1 cellular context compared by ENCODE assay signal in genomic region chr16:21599158-21599993, GRCh38.
A peak's percentile ranks its signal among the peaks of the same experiment; 100 is the strongest.
TF ChIP-seq lines count a peak whose summit lies in the region.

TSS of gene METTL9 (plus strand) at chr16:21599577. CDS start at chr16:21599734, 157 bp downstream.

TF ChIP-seq in HepG2, 621 proteins besides CTCF, POLR2A, EP300 and RAD21 (continued from another document and continues in another):
- TF ChIP-seq ZNF513 (CRISPR knock-in tag; conservative IDR thresholded peaks at IDR 0.05) (no peak), CCAR2 (optimal IDR thresholded peaks at IDR 0.05; ENCODE audit: low read depth, low read length) (peak; percentile 98), NFE2 (CRISPR knock-in tag; IDR thresholded peaks at IDR 0.05) (no peak), KLF12 (CRISPR knock-in tag; IDR thresholded peaks at IDR 0.05; ENCODE audit: borderline replicate concordance) (no peak; the same call in 1 of the 2 replicates), THAP11 (CRISPR knock-in tag; IDR thresholded peaks at IDR 0.05) (peak; percentile 96), PHB2 (IDR thresholded peaks at IDR 0.05; ENCODE audit: partially characterized antibody) (no peak), GTF3A (CRISPR knock-in tag; conservative IDR thresholded peaks at IDR 0.05) (peak; percentile 98), ZNF468 (CRISPR knock-in tag; IDR thresholded peaks at IDR 0.05) (no peak), POGZ (CRISPR knock-in tag; IDR thresholded peaks at IDR 0.05) (peak; percentile 99), ZNF879 (CRISPR knock-in tag; IDR thresholded peaks at IDR 0.05) (no peak), IRF2 (CRISPR knock-in tag; IDR thresholded peaks at IDR 0.05) (peak; percentile 100), PAX8 (CRISPR knock-in tag; IDR thresholded peaks at IDR 0.05; ENCODE audit: borderline replicate concordance) (no peak; the same call in none of the 2 replicates), TCF7 (IDR thresholded peaks at IDR 0.05; ENCODE audit: low read depth) (peak; percentile 25; the same call in 1 of the 2 replicates), TEAD3 (CRISPR knock-in tag; optimal IDR thresholded peaks at IDR 0.05; ENCODE audit: borderline replicate concordance) (peak; percentile 90), SMAD9 (CRISPR knock-in tag; IDR thresholded peaks at IDR 0.05) (0 out of 2 replicates have a peak, but pooled peaks have one; percentile 43), AHR (CRISPR knock-in tag; IDR thresholded peaks at IDR 0.05) (peak; percentile 98), HOXA9 (CRISPR knock-in tag; IDR thresholded peaks at IDR 0.05; ENCODE audit: borderline replicate concordance) (peak; percentile 85), SMAD1 (CRISPR knock-in tag; IDR thresholded peaks at IDR 0.05; ENCODE audit: borderline replicate concordance, low read depth) (peak; percentile 92; the same call in 1 of the 2 replicates), ZNF576 (CRISPR knock-in tag; IDR thresholded peaks at IDR 0.05) (peak; percentile 19; the same call in 1 of the 2 replicates), ETS1 (CRISPR knock-in tag; IDR thresholded peaks at IDR 0.05) (peak; percentile 25; the same call in 1 of the 2 replicates), TGIF2 (CRISPR knock-in tag; IDR thresholded peaks at IDR 0.05) (peak; percentile 94; the same call in 1 of the 2 replicates), ZSCAN9 (CRISPR knock-in tag; IDR thresholded peaks at IDR 0.05; ENCODE audit: borderline replicate concordance) (peak; percentile 95), ZNF205 (CRISPR knock-in tag; IDR thresholded peaks at IDR 0.05) (peak; percentile 97), ZNF343 (CRISPR knock-in tag; IDR thresholded peaks at IDR 0.05) (peak; percentile 92), RORA (CRISPR knock-in tag; IDR thresholded peaks at IDR 0.05) (no peak), FOXJ3 (CRISPR knock-in tag; IDR thresholded peaks at IDR 0.05; ENCODE audit: borderline replicate concordance) (peak; percentile 42; the same call in 1 of the 2 replicates), GLMP (CRISPR knock-in tag; IDR thresholded peaks at IDR 0.05; ENCODE audit: borderline replicate concordance) (no peak), ZNF382 (CRISPR knock-in tag; IDR thresholded peaks at IDR 0.05; ENCODE audit: borderline replicate concordance) (no peak), FOXP4 (CRISPR knock-in tag; IDR thresholded peaks at IDR 0.05) (peak; percentile 86), ZNF776 (CRISPR knock-in tag; IDR thresholded peaks at IDR 0.05) (no peak), TBX2 (CRISPR knock-in tag; IDR thresholded peaks at IDR 0.05; ENCODE audit: borderline replicate concordance) (peak; percentile 97), PHF21A (CRISPR knock-in tag; IDR thresholded peaks at IDR 0.05) (peak; percentile 82), ATM (IDR thresholded peaks at IDR 0.05; ENCODE audit: borderline replicate concordance) (no peak), ZNF563 (CRISPR knock-in tag; IDR thresholded peaks at IDR 0.05) (peak; percentile 97; the same call in 1 of the 2 replicates), NR2C2 (CRISPR knock-in tag; IDR thresholded peaks at IDR 0.05; ENCODE audit: borderline replicate concordance) (peak; percentile 98), GTF2F1 (IDR thresholded peaks at IDR 0.05; ENCODE audit: low read length) (0 out of 2 replicates have a peak, but pooled peaks have one; percentile 35), PRDM10 (CRISPR knock-in tag; IDR thresholded peaks at IDR 0.05; ENCODE audit: low read depth) (peak; percentile 92), ZNF367 (CRISPR knock-in tag; IDR thresholded peaks at IDR 0.05; ENCODE audit: borderline replicate concordance) (0 out of 2 replicates have a peak, but pooled peaks have one; percentile 27), ZNF883 (CRISPR knock-in tag; IDR thresholded peaks at IDR 0.05; ENCODE audit: not compliant biosample characterization) (peak; percentile 95), ZNF891 (CRISPR knock-in tag; IDR thresholded peaks at IDR 0.05) (peak; percentile 98), PHF5A (CRISPR knock-in tag; IDR thresholded peaks at IDR 0.05; ENCODE audit: low read depth, unreplicated experiment) (peak; percentile 100), ZNF782 (CRISPR knock-in tag; IDR thresholded peaks at IDR 0.05; ENCODE audit: borderline replicate concordance) (peak; percentile 83; the same call in 1 of the 2 replicates), ZNF580 (CRISPR knock-in tag; IDR thresholded peaks at IDR 0.05; ENCODE audit: borderline replicate concordance, low read depth) (peak; percentile 99), SNAI1 (CRISPR knock-in tag; IDR thresholded peaks at IDR 0.05; ENCODE audit: borderline replicate concordance) (peak; percentile 94; the same call in 1 of the 2 replicates), ZSCAN20 (CRISPR knock-in tag; IDR thresholded peaks at IDR 0.05; ENCODE audit: borderline replicate concordance) (no peak), ZNF18 (CRISPR knock-in tag; IDR thresholded peaks at IDR 0.05; ENCODE audit: insufficient replicate concordance) (peak; percentile 91), ZNF280D (CRISPR knock-in tag; IDR thresholded peaks at IDR 0.05) (peak; percentile 92), ZBTB39 (CRISPR knock-in tag; IDR thresholded peaks at IDR 0.05) (peak; percentile 58; the same call in 1 of the 2 replicates), ZC3H13 (CRISPR knock-in tag; IDR thresholded peaks at IDR 0.05) (peak; percentile 94)
